Comparison of ENCODE assay signal across 8 cellular contexts in genomic region chr16:9048302-9048700, GRCh38. TPM values are rescaled to one million over a fixed set of nuclear protein-coding genes. Genes with fewer than 3 reads are reported as not detected.
DNase-seq lines count a peak whose midpoint lies in the region; ATAC-seq, FAIRE-seq and TF ChIP-seq lines count a peak whose summit lies in the region.

No MANE protein-coding gene starts in this region.

- DNase-seq in CD14-positive monocyte (ENCODE audit: low spot score), result no peak
- DNase-seq in MM.1S, result no peak
- DNase-seq in neural crest cell (ENCODE audit: low read depth, low spot score), result no peak
- DNase-seq in frontal cortex (ENCODE audit: low spot score in 2 of 2), result no peak
- no peak for DNase-seq in naive thymus-derived CD8-positive, alpha-beta T cell
- DNase-seq in head of caudate nucleus, result no peak

- no peak for ATAC-seq in naive thymus-derived CD8-positive, alpha-beta T cell
- ATAC-seq in HG03342 (IDR thresholded peaks at IDR 0.05; ENCODE audit: unreplicated experiment), result no peak

- intact Hi-C loops in CD14-positive monocyte (cut with micrococcal nuclease), result no loop called here
- intact Hi-C loops in head of caudate nucleus (cut with DNase I), result no loop called here

- peak overlapping the region in 1 of 2 donors; percentile 73 for H3K4me3 Mint-ChIP-seq in CD14-positive monocyte
- H3K4me3 Mint-ChIP-seq in neural crest cell, result no peak overlapping the region
- no peak overlapping the region for H3K4me3 Mint-ChIP-seq in naive thymus-derived CD8-positive, alpha-beta T cell

- H3K36me3 Mint-ChIP-seq in CD14-positive monocyte (peaks cover 0 to 2% of the 10 kb centered on the region in 2 donors), neural crest cell (ENCODE audit: low read depth) (no peaks in the 10 kb centered on the region)
- H3K36me3 Mint-ChIP-seq in naive thymus-derived CD8-positive, alpha-beta T cell, result peaks cover 0 to 7% (median 5%) of the 10 kb centered on the region in 3 donors

- no peak for TF ChIP-seq CTCF in CD14-positive monocyte (IDR thresholded peaks at IDR 0.05)
- no peak for TF ChIP-seq CTCF in MM.1S (IDR thresholded peaks at IDR 0.05; ENCODE audit: low read length)
- TF ChIP-seq CTCF in neural crest cell (conservative IDR thresholded peaks at IDR 0.05), result no peak

- H4K20me1 ChIP-seq in MM.1S (ENCODE audit: insufficient read depth, low read length), result no peaks in the 10 kb centered on the region

- no peak overlapping the region for H3K9ac ChIP-seq in MM.1S (ENCODE audit: low read length)

- no peaks in the 10 kb centered on the region for H3K79me2 ChIP-seq in MM.1S (ENCODE audit: low read length)

- no peaks in the 10 kb centered on the region for H3K36me3 ChIP-seq in MM.1S (replicated peaks; ENCODE audit: insufficient read depth, low read length)
- no peaks in the 10 kb centered on the region for H3K36me3 ChIP-seq in ectodermal cell (ENCODE audit: control insufficient read depth, insufficient read depth, low read length)

- 74 to 79% methylated on average over 4 of the region's 4 CpGs for WGBS in ectodermal cell, 2 experiments

- H3F3A ChIP-seq in MM.1S (ENCODE audit: insufficient read depth, low read length), result no peaks in the 10 kb centered on the region

- no peak overlapping the region for H3K4me2 ChIP-seq in MM.1S (ENCODE audit: low read depth, low read length)

- H3K9me3 Mint-ChIP-seq in CD14-positive monocyte, result peaks cover 0 to 15% (median 3%) of the 10 kb centered on the region in 7 donors
- H3K9me3 Mint-ChIP-seq in neural crest cell, result peaks cover 8% of the 10 kb centered on the region
- peaks cover 0 to 16% (median 7%) of the 10 kb centered on the region in 9 donors for H3K9me3 Mint-ChIP-seq in naive thymus-derived CD8-positive, alpha-beta T cell

- no peaks in the 10 kb centered on the region for H3K27me3 ChIP-seq in MM.1S (replicated peaks; ENCODE audit: insufficient read depth, low read length)
- H3K27me3 ChIP-seq in ectodermal cell (ENCODE audit: control insufficient read depth, insufficient read depth, low read length, poor library complexity, severe bottlenecking), result no peaks in the 10 kb centered on the region

- no peak overlapping the region for H3K4me3 ChIP-seq in MM.1S (ENCODE audit: low read length)
- H3K4me3 ChIP-seq in ectodermal cell (ENCODE audit: insufficient read depth, low read depth, low read length), result no peak overlapping the region

- FAIRE-seq in frontal cortex (lab: Jason Lieb, UNC), result no peak

- H3K27ac ChIP-seq in MM.1S (ENCODE audit: low read length) (peak overlapping the region; percentile 5; the same call in 1 of the 2 replicates), ectodermal cell (ENCODE audit: insufficient read depth, low read depth, low read length, poor library complexity, severe bottlenecking) (peak overlapping the region; percentile 63)

- H3K4me1 ChIP-seq in MM.1S (ENCODE audit: low read length) (peaks cover 24% of the 10 kb centered on the region), ectodermal cell (ENCODE audit: control insufficient read depth, insufficient read depth, low read length) (peaks cover 5% of the 10 kb centered on the region)

- H3K9me3 ChIP-seq in MM.1S (replicated peaks; ENCODE audit: insufficient read depth, low read length) (no peaks in the 10 kb centered on the region), ectodermal cell (ENCODE audit: control insufficient read depth, low read length) (no peaks in the 10 kb centered on the region)

- H2AFZ ChIP-seq in MM.1S (ENCODE audit: low read length), result 0 out of 2 replicates have a peak overlapping the region, but pooled peaks have one; percentile 51

- H3K27ac Mint-ChIP-seq in CD14-positive monocyte, result peak overlapping the region in 6 of 7 donors; percentile 66 to 91 (median 76)
- peak overlapping the region; percentile 90 for H3K27ac Mint-ChIP-seq in neural crest cell (ENCODE audit: unreplicated experiment)
- H3K27ac Mint-ChIP-seq in naive thymus-derived CD8-positive, alpha-beta T cell, result peak overlapping the region in 1 of 10 donors; percentile 54

- POLR2A ChIA-PET in naive thymus-derived CD8-positive, alpha-beta T cell (lab: Charles Lee), result interaction anchor here (0.6 kb wide), 1 partner anchor 1733 kb away, joined by 4 read pairs; no protein-coding TSS in a partner anchor

- peaks cover 17% of the 10 kb centered on the region for H3K4me1 Mint-ChIP-seq in CD14-positive monocyte
- H3K4me1 Mint-ChIP-seq in neural crest cell, result peaks cover 19% of the 10 kb centered on the region
- peaks cover 0 to 6% (median 2%) of the 10 kb centered on the region in 4 donors for H3K4me1 Mint-ChIP-seq in naive thymus-derived CD8-positive, alpha-beta T cell

- peaks cover 8 to 20% (median 20%) of the 10 kb centered on the region in 3 donors for H3K27me3 Mint-ChIP-seq in CD14-positive monocyte (ENCODE audit: low read depth in 3 of 3)
- no peaks in the 10 kb centered on the region for H3K27me3 Mint-ChIP-seq in neural crest cell (ENCODE audit: low read depth)
- peaks cover 1 to 15% (median 2%) of the 10 kb centered on the region in 5 donors for H3K27me3 Mint-ChIP-seq in naive thymus-derived CD8-positive, alpha-beta T cell

- H3K9me2 ChIP-seq in MM.1S (replicated peaks; ENCODE audit: insufficient read depth, low read length), result no peaks in the 10 kb centered on the region

RNA-seq across cellular contexts. Expression of gene HAPSTR1, which starts 43.1 kb away (rescaled TPM):
- polyA plus RNA-seq in CD14-positive monocyte, result 10 to 100 TPM in 1 of 2 donors, 1 to 10 TPM in 1; 7.2 to 11.1 TPM
- 54.5 TPM for polyA plus RNA-seq in ectodermal cell (2013, experiment 1 of 4)
- polyA plus RNA-seq in ectodermal cell (2013, experiment 2 of 4), result 63.8 TPM
- polyA plus RNA-seq in ectodermal cell (2013, experiment 3 of 4), result 32.6 TPM
- 37.2 TPM for polyA plus RNA-seq in ectodermal cell (2013, experiment 4 of 4)
- total RNA-seq in neural crest cell (80.1 and 81.1 TPM in 2 replicates), frontal cortex (132 TPM)
- total RNA-seq in naive thymus-derived CD8-positive, alpha-beta T cell, result 100 to 1,000 TPM in 1 of 2 experiments, 10 to 100 TPM in 1; 94.1 to 102 TPM
- 10 to 100 TPM in 2 of 3 donors, 1 to 10 TPM in 1; 9.9 to 16.5 (median 10.6) TPM for polyA plus RNA-seq in naive thymus-derived CD8-positive, alpha-beta T cell
